9 cellular contexts compared by ENCODE assay signal in the genomic region with DNA sequence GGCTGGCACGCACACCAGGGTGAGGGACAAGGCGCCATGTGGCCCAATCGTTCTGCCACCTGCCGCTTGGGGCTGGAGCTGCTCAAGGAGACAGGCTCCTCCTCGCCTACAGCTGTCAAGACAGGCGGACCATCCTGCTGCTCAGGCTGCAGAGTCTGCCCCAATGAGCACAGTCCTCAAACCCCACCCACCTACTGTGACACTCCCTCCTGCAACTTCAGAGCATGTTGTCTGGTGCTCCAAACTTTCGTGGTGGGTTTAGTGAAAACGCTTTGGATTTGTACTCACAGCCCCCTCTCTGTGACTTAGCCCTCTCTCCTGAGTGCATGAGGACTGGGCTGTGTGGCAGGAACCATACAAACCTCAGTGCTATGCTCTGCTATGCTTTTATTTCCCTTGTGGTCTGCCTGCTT. TPM values are rescaled to one million over a fixed set of nuclear protein-coding genes. Genes with fewer than 3 reads are reported as not detected.
DNase-seq lines count a peak whose midpoint lies in the region; ATAC-seq and TF ChIP-seq lines count a peak whose summit lies in the region.
"Had no signal": no experiment of that assay in that cellular context is flagged by ENCODE, and none has a peak within 500 bp of the region (broad histone marks: within the 10 kb centered on the region; RNA-seq: fewer than 3 reads in every experiment).

No MANE protein-coding gene starts in this region.

- TF ChIP-seq CTCF in activated B cell treated with CpG ODN at 0.5 μM for 24 hours (IDR thresholded peaks at IDR 0.05): no peak

- CTCF ChIA-PET in activated B cell treated with CpG ODN at 0.5 μM for 24 hours (lab: Charles Lee): no interaction called here

- DNase-seq in GDM1 (lab: John Stamatoyannopoulos, UW) (peak; percentile 57), activated B cell treated with CpG ODN at 0.5 μM for 24 hours (no peak), naive B cell (no peak), SKM-1 treated with dmso at 0.1 percent for 144 hours (lab: John Stamatoyannopoulos, UW; ENCODE audit: unreplicated experiment) (no peak)
- DNase-seq: NCI-H526 had no signal

- H3K9me3 Mint-ChIP-seq in activated B cell treated with CpG ODN at 0.5 μM for 24 hours (no peaks in the 10 kb centered on the region), naive B cell (no peaks in the 10 kb centered on the region)

- H3K4me1 Mint-ChIP-seq in activated B cell treated with CpG ODN at 0.5 μM for 24 hours (peaks cover 5% of the 10 kb centered on the region), naive B cell (peaks cover 5 to 8% (median 6%) of the 10 kb centered on the region in 3 donors)

- H3K27me3 Mint-ChIP-seq in activated B cell treated with CpG ODN at 0.5 μM for 24 hours (peaks cover 8% of the 10 kb centered on the region), naive B cell (peaks cover 5 to 26% (median 10%) of the 10 kb centered on the region in 3 donors)

- intact Hi-C loops in activated B cell treated with CpG ODN at 0.5 μM for 24 hours (cut with micrococcal nuclease): no loop called here

- H3K4me3 Mint-ChIP-seq in activated B cell treated with CpG ODN at 0.5 μM for 24 hours (no peak overlapping the region), naive B cell (no peak overlapping the region)

- POLR2A ChIA-PET in activated B cell treated with CpG ODN at 0.5 μM for 24 hours (lab: Charles Lee): no interaction called here

- peak; percentile 40 for ATAC-seq in HG03432 (IDR thresholded peaks at IDR 0.05; ENCODE audit: unreplicated experiment)
- peak; percentile 74 for ATAC-seq in activated B cell treated with CpG ODN at 0.5 μM for 24 hours (ENCODE audit: low read depth)
- peak; percentile 53 to 58 for ATAC-seq in naive B cell (ENCODE audit: low read depth in 2 of 2)
- no peak for ATAC-seq in GM21723 (IDR thresholded peaks at IDR 0.05; ENCODE audit: unreplicated experiment)
- ATAC-seq in HG03439 (IDR thresholded peaks at IDR 0.05; ENCODE audit: unreplicated experiment): no peak
- ATAC-seq in GM18870 (IDR thresholded peaks at IDR 0.05; ENCODE audit: unreplicated experiment): no peak

- H3K27ac Mint-ChIP-seq in activated B cell treated with CpG ODN at 0.5 μM for 24 hours (no peak overlapping the region), naive B cell (peak overlapping the region in 1 of 6 donors; percentile 93)

- no peaks in the 10 kb centered on the region for H3K36me3 Mint-ChIP-seq in activated B cell treated with CpG ODN at 0.5 μM for 24 hours (ENCODE audit: low read depth)
- H3K36me3 Mint-ChIP-seq in naive B cell: no peaks in the 10 kb centered on the region

RNA-seq across cellular contexts. Expression of a gene that starts 23.2 kb away (rescaled TPM):
- 11.4 and 14.2 TPM in 2 replicates for total RNA-seq in activated B cell treated with CpG ODN at 0.5 μM for 24 hours
- polyA plus RNA-seq in naive B cell (ENCODE audit: low read depth in 6 of 6): 1 to 10 TPM; 1.3 to 5.7 (median 4.8) TPM

RNA-seq across cellular contexts. Expression of a gene that starts 45.0 kb away (rescaled TPM):
- total RNA-seq in activated B cell treated with CpG ODN at 0.5 μM for 24 hours: 0.42 TPM in 2 replicates
- polyA plus RNA-seq in naive B cell (ENCODE audit: low read depth in 6 of 6): not detected

RNA-seq across cellular contexts. Expression of a gene that starts 48.4 kb away (rescaled TPM):
- not detected in 2 replicates for total RNA-seq in activated B cell treated with CpG ODN at 0.5 μM for 24 hours
- polyA plus RNA-seq in naive B cell (ENCODE audit: low read depth in 6 of 6): not detected

Comparison
In these comparisons a context has a peak if more than half of its experiments do, and no peak if none do; other contexts are left out.
1. ATAC-seq: peak in HG03432 (single experiment), activated B cell treated with CpG ODN at 0.5 μM for 24 hours (single experiment) and naive B cell (2 of 2); none in GM21723 (single experiment), HG03439 (single experiment) and GM18870 (single experiment).